In genomic region chr7:33853361-33854062, GRCh38 we compare ENCODE assay signal across 16 cellular contexts. TPM values are rescaled to one million over a fixed set of nuclear protein-coding genes. Genes with fewer than 3 reads are reported as not detected.
DNase-seq lines count a peak whose midpoint lies in the region; ATAC-seq and TF ChIP-seq lines count a peak whose summit lies in the region.
"Had no signal": no experiment of that assay in that cellular context is flagged by ENCODE, and none has a peak within 500 bp of the region (broad histone marks: within the 10 kb centered on the region; RNA-seq: fewer than 3 reads in every experiment).

No MANE protein-coding gene starts in this region.

- CTCF ChIA-PET in BJ (lab: Yijun Ruan, JAX) = interaction anchor here (0.6 to 1.5 kb wide), 5 partner anchors 42 to 508 kb away, joined by 3 to 10 read pairs (median 4); no protein-coding TSS in a partner anchor

- WGBS in heart right ventricle, 2 donors = 79 to 83% methylated on average over 5 of the region's 5 CpGs

- intact Hi-C loops in heart right ventricle (cut with DNase I) = no loop called here

- H3K27ac ChIP-seq in heart right ventricle = no peak overlapping the region
- H3K27ac ChIP-seq: neural progenitor cell, PC-9 had no signal

- H3K27me3 ChIP-seq in BJ (ENCODE audit: control insufficient read depth, insufficient read depth, low read length) (no peaks in the 10 kb centered on the region), heart right ventricle (peaks cover 0 to 11% (median 0%) of the 10 kb centered on the region in 7 donors)
- H3K27me3 ChIP-seq: neural progenitor cell had no signal

- no peaks in the 10 kb centered on the region for H3K9me3 ChIP-seq in heart right ventricle

- no peaks in the 10 kb centered on the region for H3K36me3 ChIP-seq in BJ (ENCODE audit: control insufficient read depth, insufficient read depth, low read length)
- no peaks in the 10 kb centered on the region for H3K36me3 ChIP-seq in heart right ventricle
- H3K36me3 ChIP-seq: neural progenitor cell had no signal

- DNase-seq in BJ (ENCODE audit: low read depth) = peak; percentile 75
- DNase-seq in LHCN-M2 (ENCODE audit: low read depth) = peak; percentile 75
- peak; percentile 76 to 88 for DNase-seq in cardiac fibroblast (ENCODE audit: low read depth in 2 of 2)
- peak; percentile 48 for DNase-seq in myocyte (ENCODE audit: low read depth)
- no peak for DNase-seq in DMS53 (lab: John Stamatoyannopoulos, UW)
- DNase-seq in heart right ventricle = no peak
- DNase-seq: activated CD4-positive, alpha-beta T cell treated with anti-CD3 and anti-CD28 coated beads, Interleukin-2, amount 50 U/mL, for 4 hours; activated naive CD8-positive, alpha-beta T cell treated with anti-CD3 and anti-CD28 coated beads for 36 hours; activated T-cell treated with anti-CD3 and anti-CD28 coated beads, Interleukin-2, amount 50 U/mL, for 24 hours; cerebellar nuclear complex; NCI-H1048; NCI-H748 treated with DMSO at 0.1 percent for 48 hours; PC-9 had no signal

- H3K4me3 ChIP-seq in BJ (ENCODE audit: low read depth, low read length) (no peak overlapping the region), cardiac fibroblast (replicated peaks in 1 of 2; ENCODE audit: low read depth in 2 of 2, low read length in 2 of 2) (no peak overlapping the region), heart right ventricle (no peak overlapping the region)
- H3K4me3 ChIP-seq: neural progenitor cell, PC-9 had no signal

- TF ChIP-seq CTCF in BJ (IDR thresholded peaks at IDR 0.05; ENCODE audit: insufficient read depth, low read depth, low read length) = no peak
- no peak for TF ChIP-seq CTCF in cardiac fibroblast (IDR thresholded peaks at IDR 0.05; ENCODE audit: low read depth, low read length)
- TF ChIP-seq CTCF in heart right ventricle (IDR thresholded peaks at IDR 0.05) = no peak

- H3K4me1 ChIP-seq in heart right ventricle = no peaks in the 10 kb centered on the region
- H3K4me1 ChIP-seq: neural progenitor cell had no signal

- POLR2A ChIA-PET in BJ (lab: Charles Lee) = no interaction called here

- ATAC-seq in heart right ventricle (no peak), GM18870 (IDR thresholded peaks at IDR 0.05; ENCODE audit: unreplicated experiment) (no peak), HG02588 (IDR thresholded peaks at IDR 0.05; ENCODE audit: unreplicated experiment) (no peak)

RNA-seq across cellular contexts. Expression of gene BMPER, which starts 51.8 kb away (rescaled TPM):
- polyA plus RNA-seq in BJ (2011; rRNA removed) = 7.0 and 8.8 TPM in 2 replicates
- 6.4 and 7.9 TPM in 2 replicates for polyA minus RNA-seq in BJ (2011; rRNA and poly(A)+ RNA removed)
- total RNA-seq in LHCN-M2 (2014; rRNA removed) = 4.1 and 5.1 TPM in 2 replicates
- 5.7 TPM for polyA plus RNA-seq in LHCN-M2 (2012)
- 1.3 and 3.1 TPM in 2 replicates for total RNA-seq in myocyte
- polyA plus RNA-seq in myocyte (2012) = 2.2 TPM
- total RNA-seq in heart right ventricle = 1 to 10 TPM in 9 of 10 donors, under 1 TPM in 1; 0.70 to 3.9 (median 1.7) TPM
- 1 to 10 TPM in 1 of 2 donors, under 1 TPM in 1; 0.88 to 1.0 TPM for polyA plus RNA-seq in heart right ventricle
- total RNA-seq: activated naive CD8-positive, alpha-beta T cell treated with anti-CD3 and anti-CD28 coated beads for 36 hours had no signal

Comparison
In these comparisons a context has a peak if more than half of its experiments do, and no peak if none do; other contexts are left out.
1. DNase-seq: peak in BJ (single experiment), LHCN-M2 (single experiment), cardiac fibroblast (2 of 2) and myocyte (single experiment); none in DMS53 (single experiment) and heart right ventricle (0 of 2).